1 cellular context compared by ENCODE assay signal in genomic region chr10:100654835-100655759, GRCh38.
A peak's percentile ranks its signal among the peaks of the same experiment; 100 is the strongest.
TF ChIP-seq lines count a peak whose summit lies in the region.

No MANE protein-coding gene starts in this region.

TF ChIP-seq in HEK293, 187 proteins besides CTCF, POLR2A, EP300 and RAD21 (continued from another document and continues in another):
- TF ChIP-seq ZNF645 (tag by site-specific recombination; IDR thresholded peaks at IDR 0.05) (peak; percentile 78; the same call in 1 of the 2 replicates), ZNF449 (tag by site-specific recombination; IDR thresholded peaks at IDR 0.05) (peak; percentile 49; the same call in 1 of the 2 replicates), ZBTB10 (tag by site-specific recombination; IDR thresholded peaks at IDR 0.05) (peak; percentile 84), ZFP37 (tag by site-specific recombination; IDR thresholded peaks at IDR 0.05) (0 out of 2 replicates have a peak, but pooled peaks have one; percentile 7), ZNF311 (tag by site-specific recombination; IDR thresholded peaks at IDR 0.05; ENCODE audit: borderline replicate concordance) (no peak), ZNF423 (tag by site-specific recombination; IDR thresholded peaks at IDR 0.05) (peak; percentile 35), ZNF626 (tag by site-specific recombination; IDR thresholded peaks at IDR 0.05) (no peak), ZNF133 (tag by site-specific recombination; IDR thresholded peaks at IDR 0.05) (no peak), HIC1 (tag by site-specific recombination; IDR thresholded peaks at IDR 0.05) (0 out of 2 replicates have a peak, but pooled peaks have one; percentile 67), REPIN1 (tag by site-specific recombination; IDR thresholded peaks at IDR 0.05; ENCODE audit: low read depth) (no peak), ZBTB8A (tag by site-specific recombination; IDR thresholded peaks at IDR 0.05) (no peak), WT1 (tag by site-specific recombination; IDR thresholded peaks at IDR 0.05) (peak; percentile 66), MEIS1 (CRISPR knock-in tag; IDR thresholded peaks at IDR 0.05; ENCODE audit: borderline replicate concordance) (no peak), FEZF1 (tag by site-specific recombination; IDR thresholded peaks at IDR 0.05) (peak; percentile 78), KLF7 (tag by site-specific recombination; IDR thresholded peaks at IDR 0.05; ENCODE audit: borderline replicate concordance) (no peak), ZNF10 (tag by site-specific recombination; IDR thresholded peaks at IDR 0.05) (no peak), ZBTB6 (tag by site-specific recombination; IDR thresholded peaks at IDR 0.05) (no peak), PRDM10 (tag by site-specific recombination; IDR thresholded peaks at IDR 0.05) (peak; percentile 88), ZSCAN18 (tag by site-specific recombination; IDR thresholded peaks at IDR 0.05) (0 out of 2 replicates have a peak, but pooled peaks have one; percentile 30), ZNF169 (tag by site-specific recombination; IDR thresholded peaks at IDR 0.05) (no peak), ZNF76 (tag by site-specific recombination; IDR thresholded peaks at IDR 0.05; ENCODE audit: borderline replicate concordance, low read depth) (0 out of 2 replicates have a peak, but pooled peaks have one; percentile 14), ZNF211 (tag by site-specific recombination; IDR thresholded peaks at IDR 0.05; ENCODE audit: low read depth) (no peak), ZNF548 (tag by site-specific recombination; IDR thresholded peaks at IDR 0.05) (no peak), GFI1B (tag by site-specific recombination; IDR thresholded peaks at IDR 0.05) (peak; percentile 100), ZNF140 (tag by site-specific recombination; IDR thresholded peaks at IDR 0.05) (no peak), ZNF2 (tag by site-specific recombination; IDR thresholded peaks at IDR 0.05) (peak; percentile 69), YY2 (tag by site-specific recombination; IDR thresholded peaks at IDR 0.05) (no peak), ZNF433 (tag by site-specific recombination; IDR thresholded peaks at IDR 0.05; ENCODE audit: low read depth) (no peak), ZNF791 (tag by site-specific recombination; IDR thresholded peaks at IDR 0.05) (no peak), INSM2 (tag by site-specific recombination; IDR thresholded peaks at IDR 0.05) (0 out of 2 replicates have a peak, but pooled peaks have one; percentile 13), ZNF114 (tag by site-specific recombination; IDR thresholded peaks at IDR 0.05) (no peak), GLI4 (tag by site-specific recombination; IDR thresholded peaks at IDR 0.05) (peak; percentile 87; the same call in 1 of the 2 replicates), ZNF792 (tag by site-specific recombination; IDR thresholded peaks at IDR 0.05) (no peak; the same call in 1 of the 2 replicates), PATZ1 (tag by site-specific recombination; IDR thresholded peaks at IDR 0.05) (peak; percentile 97), ZNF23 (tag by site-specific recombination; IDR thresholded peaks at IDR 0.05; ENCODE audit: borderline replicate concordance) (no peak), HOXA7 (CRISPR knock-in tag; IDR thresholded peaks at IDR 0.05; ENCODE audit: borderline replicate concordance) (no peak), ZBTB44 (tag by site-specific recombination; IDR thresholded peaks at IDR 0.05) (0 out of 2 replicates have a peak, but pooled peaks have one; percentile 41)
